ENCODE assay signal across 1 cellular context in genomic region chr10:112379635-112380296, GRCh38.
TF ChIP-seq lines count a peak whose summit lies in the region.

No MANE protein-coding gene starts in this region.

TF ChIP-seq in HepG2, 621 proteins besides CTCF, POLR2A, EP300 and RAD21 (continued from another document):
- peak in 1 of 2 experiments; percentile 46; a peak in 1 of 4 replicates for TF ChIP-seq ATF4 (CRISPR knock-in tag; IDR thresholded peaks at IDR 0.05)
- TF ChIP-seq CREB3 (CRISPR knock-in tag; IDR thresholded peaks at IDR 0.05): no peak
- TF ChIP-seq ZNF773 (CRISPR knock-in tag; IDR thresholded peaks at IDR 0.05; ENCODE audit: borderline replicate concordance): no peak
- TF ChIP-seq ZNF451 (CRISPR knock-in tag; IDR thresholded peaks at IDR 0.05): no peak
- no peak for TF ChIP-seq ZNF282 (IDR thresholded peaks at IDR 0.05; ENCODE audit: partially characterized antibody)
- TF ChIP-seq KDM3A (CRISPR knock-in tag; IDR thresholded peaks at IDR 0.05; ENCODE audit: low read depth): no peak
- no peak for TF ChIP-seq GABPB1 (CRISPR knock-in tag; IDR thresholded peaks at IDR 0.05)
- peak; percentile 53 for TF ChIP-seq RARA (CRISPR knock-in tag; IDR thresholded peaks at IDR 0.05)
- peak; percentile 67 for TF ChIP-seq MED1 (CRISPR knock-in tag; IDR thresholded peaks at IDR 0.05)
- no peak for TF ChIP-seq IKZF4 (CRISPR knock-in tag; IDR thresholded peaks at IDR 0.05; ENCODE audit: borderline replicate concordance, low read depth, not compliant biosample characterization)
- TF ChIP-seq ZNF883 (CRISPR knock-in tag; IDR thresholded peaks at IDR 0.05; ENCODE audit: not compliant biosample characterization): no peak
- peak; percentile 39; the same call in 1 of the 2 replicates for TF ChIP-seq MEIS2 (CRISPR knock-in tag; IDR thresholded peaks at IDR 0.05)
- TF ChIP-seq RFXANK (CRISPR knock-in tag; IDR thresholded peaks at IDR 0.05): no peak
- TF ChIP-seq DMTF1 (CRISPR knock-in tag; IDR thresholded peaks at IDR 0.05): no peak
